In genomic region chr14:94144765-94145164, GRCh38 we compare ENCODE assay signal across 1 cellular context.
A peak's percentile ranks its signal among the peaks of the same experiment; 100 is the strongest.
TF ChIP-seq lines count a peak whose summit lies in the region.

No MANE protein-coding gene starts in this region.

TF ChIP-seq in K562, 482 proteins besides CTCF, POLR2A, EP300 and RAD21 (continued from another document and continues in another):
- TF ChIP-seq MGA (IDR thresholded peaks at IDR 0.05), result peak; percentile 32; the same call in 1 of the 2 replicates
- TF ChIP-seq DMBX1 (CRISPR knock-in tag; IDR thresholded peaks at IDR 0.05; ENCODE audit: borderline replicate concordance), result peak; percentile 42; the same call in 1 of the 2 replicates
- TF ChIP-seq SMARCE1 (IDR thresholded peaks at IDR 0.05), result no peak
- no peak for TF ChIP-seq ZNF507 (tag; conservative IDR thresholded peaks at IDR 0.05)
- TF ChIP-seq MCM5 (IDR thresholded peaks at IDR 0.05; ENCODE audit: low read depth), result no peak
- TF ChIP-seq, protein P1, sequence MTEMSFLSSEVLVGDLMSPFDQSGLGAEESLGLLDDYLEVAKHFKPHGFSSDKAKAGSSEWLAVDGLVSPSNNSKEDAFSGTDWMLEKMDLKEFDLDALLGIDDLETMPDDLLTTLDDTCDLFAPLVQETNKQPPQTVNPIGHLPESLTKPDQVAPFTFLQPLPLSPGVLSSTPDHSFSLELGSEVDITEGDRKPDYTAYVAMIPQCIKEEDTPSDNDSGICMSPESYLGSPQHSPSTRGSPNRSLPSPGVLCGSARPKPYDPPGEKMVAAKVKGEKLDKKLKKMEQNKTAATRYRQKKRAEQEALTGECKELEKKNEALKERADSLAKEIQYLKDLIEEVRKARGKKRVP (CRISPR knock-in tag; IDR thresholded peaks at IDR 0.05), result peak; percentile 68
- no peak for TF ChIP-seq ZNF143 (CRISPR knock-in tag; IDR thresholded peaks at IDR 0.05)
- no peak for TF ChIP-seq NR3C1 (CRISPR knock-in tag; IDR thresholded peaks at IDR 0.05)
- TF ChIP-seq MYC (IDR thresholded peaks at IDR 0.05; ENCODE audit: low read depth, low read length), result 0 out of 2 replicates have a peak, but pooled peaks have one; percentile 17
- TF ChIP-seq MYC (CRISPR knock-in tag; IDR thresholded peaks at IDR 0.05; ENCODE audit: borderline replicate concordance, low read depth), result no peak
- TF ChIP-seq TGIF2 (CRISPR knock-in tag; IDR thresholded peaks at IDR 0.05), result no peak
- TF ChIP-seq NR2C2 (CRISPR knock-in tag; IDR thresholded peaks at IDR 0.05), result no peak
- peak; percentile 70 for TF ChIP-seq NR2C2 (tag; IDR thresholded peaks at IDR 0.05)
- TF ChIP-seq, protein P2, sequence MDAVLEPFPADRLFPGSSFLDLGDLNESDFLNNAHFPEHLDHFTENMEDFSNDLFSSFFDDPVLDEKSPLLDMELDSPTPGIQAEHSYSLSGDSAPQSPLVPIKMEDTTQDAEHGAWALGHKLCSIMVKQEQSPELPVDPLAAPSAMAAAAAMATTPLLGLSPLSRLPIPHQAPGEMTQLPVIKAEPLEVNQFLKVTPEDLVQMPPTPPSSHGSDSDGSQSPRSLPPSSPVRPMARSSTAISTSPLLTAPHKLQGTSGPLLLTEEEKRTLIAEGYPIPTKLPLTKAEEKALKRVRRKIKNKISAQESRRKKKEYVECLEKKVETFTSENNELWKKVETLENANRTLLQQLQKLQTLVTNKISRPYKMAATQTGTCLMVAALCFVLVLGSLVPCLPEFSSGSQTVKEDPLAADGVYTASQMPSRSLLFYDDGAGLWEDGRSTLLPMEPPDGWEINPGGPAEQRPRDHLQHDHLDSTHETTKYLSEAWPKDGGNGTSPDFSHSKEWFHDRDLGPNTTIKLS (IDR thresholded peaks at IDR 0.05; ENCODE audit: borderline replicate concordance, low read depth), result no peak
- peak; percentile 64 for TF ChIP-seq GABPA (tag; conservative IDR thresholded peaks at IDR 0.05; ENCODE audit: low read depth)
- TF ChIP-seq SRSF9 (IDR thresholded peaks at IDR 0.05; ENCODE audit: borderline replicate concordance, low read depth, low read length), result no peak
- no peak for TF ChIP-seq MEIS2 (IDR thresholded peaks at IDR 0.05; ENCODE audit: partially characterized antibody)
- no peak for TF ChIP-seq REST (CRISPR knock-in tag; IDR thresholded peaks at IDR 0.05; ENCODE audit: low read depth)
- TF ChIP-seq RHOXF2B (CRISPR knock-in tag; conservative IDR thresholded peaks at IDR 0.05), result no peak
- TF ChIP-seq RBBP5 (IDR thresholded peaks at IDR 0.05; ENCODE audit: borderline replicate concordance, insufficient read depth, low read length, poor library complexity, severe bottlenecking), result no peak
- TF ChIP-seq CCAR2 (IDR thresholded peaks at IDR 0.05; ENCODE audit: low read depth, low read length), result no peak
- no peak for TF ChIP-seq TOE1 (IDR thresholded peaks at IDR 0.05; ENCODE audit: borderline replicate concordance)
- no peak for TF ChIP-seq TOE1 (CRISPR knock-in tag; IDR thresholded peaks at IDR 0.05; ENCODE audit: borderline replicate concordance, low read depth)
- TF ChIP-seq GATA2 (CRISPR knock-in tag; IDR thresholded peaks at IDR 0.05), result no peak
- TF ChIP-seq CREM (IDR thresholded peaks at IDR 0.05; ENCODE audit: low read depth), result no peak
- TF ChIP-seq ZNF217 (CRISPR knock-in tag; IDR thresholded peaks at IDR 0.05), result no peak
- no peak for TF ChIP-seq ZNF23 (CRISPR knock-in tag; IDR thresholded peaks at IDR 0.05)
- no peak for TF ChIP-seq TSC22D4 (tag; IDR thresholded peaks at IDR 0.05)
- TF ChIP-seq JUND (IDR thresholded peaks at IDR 0.05; ENCODE audit: borderline replicate concordance, low read depth, low read length), result no peak
- no peak for TF ChIP-seq JUND (tag; IDR thresholded peaks at IDR 0.05; ENCODE audit: borderline replicate concordance, low read depth, low read length)
- TF ChIP-seq TAL1 (IDR thresholded peaks at IDR 0.05), result no peak
- TF ChIP-seq ARID2 (IDR thresholded peaks at IDR 0.05), result no peak
- TF ChIP-seq ZNF445 (CRISPR knock-in tag; IDR thresholded peaks at IDR 0.05; ENCODE audit: low read depth), result no peak
- no peak for TF ChIP-seq POLR3G (IDR thresholded peaks at IDR 0.05; ENCODE audit: extremely low read depth, insufficient read length, insufficient replicate concordance)
- TF ChIP-seq ZNF316 (IDR thresholded peaks at IDR 0.05), result no peak
- TF ChIP-seq POU5F1 (IDR thresholded peaks at IDR 0.05; ENCODE audit: borderline replicate concordance, low read depth, low read length, partially characterized antibody), result no peak
- TF ChIP-seq RAD51 (IDR thresholded peaks at IDR 0.05; ENCODE audit: borderline replicate concordance, low read depth), result 0 out of 2 replicates have a peak, but pooled peaks have one; percentile 14
- no peak for TF ChIP-seq ZNF780A (CRISPR knock-in tag; IDR thresholded peaks at IDR 0.05)
- no peak for TF ChIP-seq PHF8 (IDR thresholded peaks at IDR 0.05; ENCODE audit: borderline replicate concordance, low read length)
- no peak for TF ChIP-seq U2AF2 (optimal IDR thresholded peaks at IDR 0.05; ENCODE audit: low read depth, low read length)
- TF ChIP-seq, protein P3, sequence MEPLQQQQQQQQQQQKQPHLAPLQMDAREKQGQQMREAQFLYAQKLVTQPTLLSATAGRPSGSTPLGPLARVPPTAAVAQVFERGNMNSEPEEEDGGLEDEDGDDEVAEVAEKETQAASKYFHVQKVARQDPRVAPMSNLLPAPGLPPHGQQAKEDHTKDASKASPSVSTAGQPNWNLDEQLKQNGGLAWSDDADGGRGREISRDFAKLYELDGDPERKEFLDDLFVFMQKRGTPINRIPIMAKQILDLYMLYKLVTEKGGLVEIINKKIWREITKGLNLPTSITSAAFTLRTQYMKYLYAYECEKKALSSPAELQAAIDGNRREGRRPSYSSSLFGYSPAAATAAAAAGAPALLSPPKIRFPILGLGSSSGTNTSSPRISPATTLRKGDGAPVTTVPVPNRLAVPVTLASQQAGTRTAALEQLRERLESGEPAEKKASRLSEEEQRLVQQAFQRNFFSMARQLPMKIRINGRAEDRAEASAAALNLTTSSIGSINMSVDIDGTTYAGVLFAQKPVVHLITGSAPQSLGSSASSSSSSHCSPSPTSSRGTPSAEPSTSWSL (CRISPR knock-in tag; IDR thresholded peaks at IDR 0.05; ENCODE audit: borderline replicate concordance), result no peak
- TF ChIP-seq NFATC3 (IDR thresholded peaks at IDR 0.05), result no peak
- peak; percentile 79; the same call in 1 of the 2 replicates for TF ChIP-seq ZNF175 (CRISPR knock-in tag; IDR thresholded peaks at IDR 0.05; ENCODE audit: low read depth)
- no peak for TF ChIP-seq CBFA2T2 (conservative IDR thresholded peaks at IDR 0.05)
